ENCODE assay signal across 11 cellular contexts in the genomic region with DNA sequence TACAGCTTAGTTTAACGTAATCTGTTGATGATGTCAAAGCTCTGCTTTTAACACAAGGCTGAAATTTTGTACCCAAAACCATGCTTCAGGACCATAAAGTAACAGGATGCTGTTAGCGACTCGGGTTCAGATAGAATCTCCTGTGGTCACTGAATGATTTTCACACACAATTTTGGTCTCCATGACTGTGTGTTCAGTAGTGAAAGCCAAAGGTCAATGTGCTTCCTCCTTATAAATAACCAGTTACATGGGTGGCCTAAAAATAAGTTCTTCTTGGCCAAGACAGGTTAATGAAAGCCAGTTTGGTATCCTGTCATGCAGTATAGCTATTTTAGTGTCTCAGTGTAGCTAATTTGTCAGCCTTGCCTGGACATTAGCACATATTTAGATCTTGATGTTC. TPM values are rescaled to one million over a fixed set of nuclear protein-coding genes. Genes with fewer than 3 reads are reported as not detected.
DNase-seq lines count a peak whose midpoint lies in the region; ATAC-seq and TF ChIP-seq lines count a peak whose summit lies in the region.
"Had no signal": no experiment of that assay in that cellular context is flagged by ENCODE, and none has a peak within 500 bp of the region (broad histone marks: within the 10 kb centered on the region; RNA-seq: fewer than 3 reads in every experiment).

No MANE protein-coding gene starts in this region.

- DNase-seq in myocyte (ENCODE audit: low read depth) = peak; percentile 67
- no peak for DNase-seq in BE2C
- DNase-seq in activated T-cell treated with anti-CD3 and anti-CD28 coated beads, Interleukin-2, amount 50 U/mL, for 24 hours = no peak
- DNase-seq in NCI-H69 (lab: John Stamatoyannopoulos, UW) = no peak
- DNase-seq: amygdala, DMS79 treated with DMSO at 0.1 percent for 48 hours, NCI-H1092 treated with DMSO at 0.1 percent for 48 hours, upper lobe of left lung had no signal

- H3K4me3 ChIP-seq in BE2C (ENCODE audit: low read depth, low read length) = no peak overlapping the region
- H3K4me3 ChIP-seq: upper lobe of left lung had no signal

- no peaks in the 10 kb centered on the region for H3K36me3 ChIP-seq in BE2C
- H3K36me3 ChIP-seq: upper lobe of left lung had no signal

- peaks cover 20% of the 10 kb centered on the region for H3K27me3 Mint-ChIP-seq in activated T-cell treated with anti-CD3 and anti-CD28 coated beads, Interleukin-2, amount 50 U/mL, for 24 hours

- no peak for TF ChIP-seq CTCF in BE2C (IDR thresholded peaks at IDR 0.05; ENCODE audit: low read depth, low read length)

- H3K36me3 Mint-ChIP-seq in activated T-cell treated with anti-CD3 and anti-CD28 coated beads, Interleukin-2, amount 50 U/mL, for 24 hours (ENCODE audit: low read depth) = no peaks in the 10 kb centered on the region

- H3K4me1 ChIP-seq in BE2C = no peaks in the 10 kb centered on the region
- H3K4me1 ChIP-seq: upper lobe of left lung had no signal

- H3K4me3 Mint-ChIP-seq in activated T-cell treated with anti-CD3 and anti-CD28 coated beads, Interleukin-2, amount 50 U/mL, for 24 hours = no peak overlapping the region

- no peaks in the 10 kb centered on the region for H3K4me1 Mint-ChIP-seq in activated T-cell treated with anti-CD3 and anti-CD28 coated beads, Interleukin-2, amount 50 U/mL, for 24 hours (ENCODE audit: low read depth)

- H3K9me3 Mint-ChIP-seq in activated T-cell treated with anti-CD3 and anti-CD28 coated beads, Interleukin-2, amount 50 U/mL, for 24 hours = no peaks in the 10 kb centered on the region

- H3K9me3 ChIP-seq in BE2C = no peaks in the 10 kb centered on the region
- H3K9me3 ChIP-seq: upper lobe of left lung had no signal

- no peaks in the 10 kb centered on the region; the same call in 1 of the 2 replicates for H3K27me3 ChIP-seq in BE2C
- H3K27me3 ChIP-seq: upper lobe of left lung had no signal

- peak; percentile 96 for ATAC-seq in GM19035 (IDR thresholded peaks at IDR 0.05; ENCODE audit: unreplicated experiment)
- peak; percentile 99 for ATAC-seq in GM21723 (IDR thresholded peaks at IDR 0.05; ENCODE audit: unreplicated experiment)
- ATAC-seq in HG03196 (IDR thresholded peaks at IDR 0.05; ENCODE audit: unreplicated experiment) = peak; percentile 99

- no peak overlapping the region for H3K27ac Mint-ChIP-seq in activated T-cell treated with anti-CD3 and anti-CD28 coated beads, Interleukin-2, amount 50 U/mL, for 24 hours

RNA-seq across cellular contexts. Expression of gene PTP4A1, which starts 19.1 kb away (rescaled TPM):
- total RNA-seq in myocyte = 9.3 and 24.1 TPM in 2 replicates
- 60.6 TPM for polyA plus RNA-seq in myocyte (2012)
- polyA plus RNA-seq in BE2C (2012; ENCODE audit: insufficient read depth, insufficient read length, low read depth) = 22.5 TPM
